Comparison of ENCODE assay signal across 8 cellular contexts in genomic region chr10:80464557-80465466, GRCh38. TPM values are rescaled to one million over a fixed set of nuclear protein-coding genes. Genes with fewer than 3 reads are reported as not detected.
DNase-seq lines count a peak whose midpoint lies in the region; ATAC-seq and TF ChIP-seq lines count a peak whose summit lies in the region.

No MANE protein-coding gene starts in this region.

- peaks cover 98% of the 10 kb centered on the region for H3K4me1 Mint-ChIP-seq in activated T-cell treated with anti-CD3 and anti-CD28 coated beads, Interleukin-2, amount 50 U/mL, for 24 hours (ENCODE audit: low read depth)
- peaks cover 89% of the 10 kb centered on the region for H3K4me1 Mint-ChIP-seq in progenitor cell of endocrine pancreas (ENCODE audit: low read depth)

- H3K27ac ChIP-seq in left ventricle myocardium inferior (replicated peaks) = peak overlapping the region; percentile 100

- TF ChIP-seq CTCF in left ventricle myocardium inferior (IDR thresholded peaks at IDR 0.05; ENCODE audit: borderline replicate concordance) (no peak), progenitor cell of endocrine pancreas (IDR thresholded peaks at IDR 0.05; ENCODE audit: unreplicated experiment) (no peak)

- peaks cover 100% of the 10 kb centered on the region for H3K4me1 ChIP-seq in left ventricle myocardium inferior

- DNase-seq in stimulated activated CD4-positive, alpha-beta T cell treated with anti-CD3 and anti-CD28 coated beads, Interleukin-4, amount 100 ng/mL, for 1 hour = peak; percentile 40
- DNase-seq in stimulated activated CD4-positive, alpha-beta T cell treated with anti-CD3 and anti-CD28 coated beads, Interleukin-4, amount 100 ng/mL, for 24 hours = no peak
- no peak for DNase-seq in activated T-cell treated with anti-CD3 and anti-CD28 coated beads, Interleukin-2, amount 50 U/mL, for 24 hours
- DNase-seq in left ventricle myocardium inferior = no peak
- DNase-seq in progenitor cell of endocrine pancreas (ENCODE audit: low spot score, unreplicated experiment) = peak; percentile 44
- no peak for DNase-seq in HT-29 (ENCODE audit: low spot score)

- no peaks in the 10 kb centered on the region for H3K9me3 Mint-ChIP-seq in activated T-cell treated with anti-CD3 and anti-CD28 coated beads, Interleukin-2, amount 50 U/mL, for 24 hours
- H3K9me3 Mint-ChIP-seq in progenitor cell of endocrine pancreas (ENCODE audit: low read depth) = no peaks in the 10 kb centered on the region

- H3K27ac Mint-ChIP-seq in activated T-cell treated with anti-CD3 and anti-CD28 coated beads, Interleukin-2, amount 50 U/mL, for 24 hours = peak overlapping the region; percentile 95
- H3K27ac Mint-ChIP-seq in progenitor cell of endocrine pancreas = peak overlapping the region; percentile 97

- no peak for ATAC-seq in HG02623 (IDR thresholded peaks at IDR 0.05; ENCODE audit: unreplicated experiment)
- ATAC-seq in GM18873 (IDR thresholded peaks at IDR 0.05; ENCODE audit: low FRiP score, unreplicated experiment) = no peak

- peaks cover 34% of the 10 kb centered on the region for H3K36me3 Mint-ChIP-seq in activated T-cell treated with anti-CD3 and anti-CD28 coated beads, Interleukin-2, amount 50 U/mL, for 24 hours (ENCODE audit: low read depth)
- H3K36me3 Mint-ChIP-seq in progenitor cell of endocrine pancreas (ENCODE audit: insufficient read depth) = peaks cover 3% of the 10 kb centered on the region

- H3K27me3 Mint-ChIP-seq in activated T-cell treated with anti-CD3 and anti-CD28 coated beads, Interleukin-2, amount 50 U/mL, for 24 hours = no peaks in the 10 kb centered on the region
- H3K27me3 Mint-ChIP-seq in progenitor cell of endocrine pancreas = no peaks in the 10 kb centered on the region

- peak overlapping the region; percentile 55 for H3K4me3 Mint-ChIP-seq in activated T-cell treated with anti-CD3 and anti-CD28 coated beads, Interleukin-2, amount 50 U/mL, for 24 hours
- peak overlapping the region; percentile 42 for H3K4me3 Mint-ChIP-seq in progenitor cell of endocrine pancreas (ENCODE audit: low read depth)

- H3K36me3 ChIP-seq in left ventricle myocardium inferior = peaks cover 12% of the 10 kb centered on the region

- peak overlapping the region; percentile 99 for H3K4me3 ChIP-seq in left ventricle myocardium inferior

- H3K9me3 ChIP-seq in left ventricle myocardium inferior (replicated peaks) = no peaks in the 10 kb centered on the region

- intact Hi-C loops in left ventricle myocardium inferior (cut with micrococcal nuclease) = no loop called here

- no peaks in the 10 kb centered on the region for H3K27me3 ChIP-seq in left ventricle myocardium inferior (ENCODE audit: low read depth)

RNA-seq across cellular contexts. Expression of gene TSPAN14, which starts 10.7 kb away (rescaled TPM):
- total RNA-seq in left ventricle myocardium inferior (33.4 TPM), progenitor cell of endocrine pancreas (126 TPM in 2 replicates)
- total RNA-seq in HT-29 (2014; rRNA removed; shearing (Covaris generic)) = 58.3 and 65.1 TPM in 2 replicates

RNA-seq across cellular contexts. Expression of gene PRXL2A, which starts 56.5 kb away (rescaled TPM):
- total RNA-seq in left ventricle myocardium inferior (101 TPM), progenitor cell of endocrine pancreas (132 and 137 TPM in 2 replicates)
- total RNA-seq in HT-29 (2014; rRNA removed; shearing (Covaris generic)) = 8.6 and 9.3 TPM in 2 replicates

Comparison
In these comparisons a context has a peak if more than half of its experiments do, and no peak if none do; other contexts are left out.
1. DNase-seq: peak in stimulated activated CD4-positive, alpha-beta T cell treated with anti-CD3 and anti-CD28 coated beads, Interleukin-4, amount 100 ng/mL, for 1 hour (single experiment) and progenitor cell of endocrine pancreas (single experiment); none in stimulated activated CD4-positive, alpha-beta T cell treated with anti-CD3 and anti-CD28 coated beads, Interleukin-4, amount 100 ng/mL, for 24 hours (single experiment), activated T-cell treated with anti-CD3 and anti-CD28 coated beads, Interleukin-2, amount 50 U/mL, for 24 hours (single experiment), left ventricle myocardium inferior (single experiment) and HT-29 (single experiment).